8 cellular contexts compared by ENCODE assay signal in genomic region chr10:114786492-114786891, GRCh38. TPM values are rescaled to one million over a fixed set of nuclear protein-coding genes. Genes with fewer than 3 reads are reported as not detected.
A peak's percentile ranks its signal among the peaks of the same experiment; 100 is the strongest.
DNase-seq lines count a peak whose midpoint lies in the region; ATAC-seq and TF ChIP-seq lines count a peak whose summit lies in the region.
"Not testable (repeated sequence)": the region's sequence is repeated elsewhere in the genome, so short reads cannot be mapped to it uniquely, and the experiment has no call there.

No MANE protein-coding gene starts in this region.

- not testable (repeated sequence) for H3K9me3 Mint-ChIP-seq in CD8-positive, alpha-beta T cell; activated CD8-positive, alpha-beta T cell treated with anti-CD3 and anti-CD28 coated beads for 36 hours; stimulated activated memory B cell treated with anti-CD40 and anti-IgM and Interleukin-4, amounts not matched to agents 10 μg/mL and 1 μg/mL and 100 μg/mL, for 72 hours

- not testable (repeated sequence) for H3K27ac ChIP-seq in CD8-positive, alpha-beta T cell (ENCODE audit: low read depth, low read length); left lung

- not testable (repeated sequence) for DNase-seq in CD8-positive, alpha-beta T cell; activated CD8-positive, alpha-beta T cell treated with anti-CD3 and anti-CD28 coated beads for 36 hours; left lung
- peak; percentile 55 for DNase-seq in HT1080 (ENCODE audit: low read depth)
- peak; percentile 67 for DNase-seq in NCI-H748 (lab: John Stamatoyannopoulos, UW; ENCODE audit: unreplicated experiment)

- ATAC-seq in CD8-positive, alpha-beta T cell, result peak; percentile 61
- ATAC-seq in GM18909 (IDR thresholded peaks at IDR 0.05; ENCODE audit: poor library complexity, unreplicated experiment) (peak; percentile 48), esophagus mucosa (peak; percentile 79), left lung (peak; percentile 93)
- peak; percentile 74 for ATAC-seq in activated CD8-positive, alpha-beta T cell treated with anti-CD3 and anti-CD28 coated beads for 36 hours
- ATAC-seq in stimulated activated memory B cell treated with anti-CD40 and anti-IgM and Interleukin-4, amounts not matched to agents 10 μg/mL and 1 μg/mL and 100 μg/mL, for 72 hours, result peak; percentile 65

- H3K4me3 ChIP-seq in CD8-positive, alpha-beta T cell (ENCODE audit: low read depth, low read length); left lung: not testable (repeated sequence)

- not testable (repeated sequence) for H3K4me3 Mint-ChIP-seq in CD8-positive, alpha-beta T cell; activated CD8-positive, alpha-beta T cell treated with anti-CD3 and anti-CD28 coated beads for 36 hours; stimulated activated memory B cell treated with anti-CD40 and anti-IgM and Interleukin-4, amounts not matched to agents 10 μg/mL and 1 μg/mL and 100 μg/mL, for 72 hours

- not testable (repeated sequence) for H3K4me1 ChIP-seq in CD8-positive, alpha-beta T cell (ENCODE audit: insufficient read depth, low read length); left lung

- TF ChIP-seq CTCF in CD8-positive, alpha-beta T cell (IDR thresholded peaks at IDR 0.05), result peak; percentile 71
- peak; percentile 57 for TF ChIP-seq CTCF in activated CD8-positive, alpha-beta T cell treated with anti-CD3 and anti-CD28 coated beads for 36 hours (IDR thresholded peaks at IDR 0.05)
- peak; percentile 69 to 75 for TF ChIP-seq CTCF in left lung (IDR thresholded peaks at IDR 0.05)

- H3K27me3 Mint-ChIP-seq in CD8-positive, alpha-beta T cell (ENCODE audit: low read depth); activated CD8-positive, alpha-beta T cell treated with anti-CD3 and anti-CD28 coated beads for 36 hours: not testable (repeated sequence)
- H3K27me3 Mint-ChIP-seq in stimulated activated memory B cell treated with anti-CD40 and anti-IgM and Interleukin-4, amounts not matched to agents 10 μg/mL and 1 μg/mL and 100 μg/mL, for 72 hours, result peaks cover 24% of the 10 kb centered on the region

- intact Hi-C loops in CD8-positive, alpha-beta T cell (cut with DNase I, micrococcal nuclease), result loop anchor here (1.0 kb wide), 4 partner anchors 236 to 482 kb away; no protein-coding TSS in a partner anchor
- intact Hi-C loops in activated CD8-positive, alpha-beta T cell treated with anti-CD3 and anti-CD28 coated beads for 36 hours (cut with micrococcal nuclease), result loop anchor here (2.0 to 10.0 kb wide), 3 partner anchors 234 to 482 kb away; no protein-coding TSS in a partner anchor
- intact Hi-C loops in left lung (cut with DNase I), result loop anchor here in 1 of 2 donors (10.0 kb wide), 1 partner anchor 232 kb away; no protein-coding TSS in a partner anchor

- H3K36me3 ChIP-seq in CD8-positive, alpha-beta T cell (ENCODE audit: insufficient read depth, low read length); left lung: not testable (repeated sequence)

- POLR2A ChIA-PET in CD8-positive, alpha-beta T cell (lab: Charles Lee); activated CD8-positive, alpha-beta T cell treated with anti-CD3 and anti-CD28 coated beads for 36 hours (lab: Charles Lee): not testable (repeated sequence)

- CTCF ChIA-PET in CD8-positive, alpha-beta T cell (lab: Charles Lee), result interaction anchor here (0.7 to 3.9 kb wide), 26 partner anchors 9 to 1316 kb away, joined by 3 to 54 read pairs (median 4); no protein-coding TSS in a partner anchor
- CTCF ChIA-PET in activated CD8-positive, alpha-beta T cell treated with anti-CD3 and anti-CD28 coated beads for 36 hours (lab: Charles Lee), result interaction anchor here (0.6 to 5.2 kb wide), 23 partner anchors 8 to 483 kb away, joined by 3 to 30 read pairs (median 4); partner anchors contain the start of gene FHIP2A

- not testable (repeated sequence) for H3K27me3 ChIP-seq in CD8-positive, alpha-beta T cell (ENCODE audit: insufficient read depth, low read length); left lung

- H3K4me1 Mint-ChIP-seq in CD8-positive, alpha-beta T cell (ENCODE audit: low read depth); activated CD8-positive, alpha-beta T cell treated with anti-CD3 and anti-CD28 coated beads for 36 hours (ENCODE audit: low read depth); stimulated activated memory B cell treated with anti-CD40 and anti-IgM and Interleukin-4, amounts not matched to agents 10 μg/mL and 1 μg/mL and 100 μg/mL, for 72 hours: not testable (repeated sequence)

- H3K27ac Mint-ChIP-seq in CD8-positive, alpha-beta T cell; activated CD8-positive, alpha-beta T cell treated with anti-CD3 and anti-CD28 coated beads for 36 hours; stimulated activated memory B cell treated with anti-CD40 and anti-IgM and Interleukin-4, amounts not matched to agents 10 μg/mL and 1 μg/mL and 100 μg/mL, for 72 hours: not testable (repeated sequence)

- not testable (repeated sequence) for H3K9me3 ChIP-seq in CD8-positive, alpha-beta T cell (ENCODE audit: low read length); left lung

- not testable (repeated sequence) for H3K36me3 Mint-ChIP-seq in CD8-positive, alpha-beta T cell; activated CD8-positive, alpha-beta T cell treated with anti-CD3 and anti-CD28 coated beads for 36 hours (ENCODE audit: low read depth); stimulated activated memory B cell treated with anti-CD40 and anti-IgM and Interleukin-4, amounts not matched to agents 10 μg/mL and 1 μg/mL and 100 μg/mL, for 72 hours

RNA-seq across cellular contexts. Expression of gene FHIP2A, which starts 35.1 kb away (rescaled TPM):
- total RNA-seq in CD8-positive, alpha-beta T cell, result 10 to 100 TPM; 62.0 to 66.4 TPM
- 3.5 and 8.5 TPM in 2 replicates for total RNA-seq in HT1080 (2014; rRNA removed; shearing (Covaris generic))
- 8.1 and 11.0 TPM in 2 replicates for polyA plus RNA-seq in HT1080 (2015; cell fraction: cytosol; rRNA removed)
- 30.5 and 37.2 TPM in 2 replicates for polyA plus RNA-seq in HT1080 (2015; cell fraction: nucleus; rRNA removed)
- total RNA-seq in activated CD8-positive, alpha-beta T cell treated with anti-CD3 and anti-CD28 coated beads for 36 hours, result 10 to 100 TPM; 12.6 to 16.6 TPM
- total RNA-seq in esophagus mucosa, result 7.9 TPM
- total RNA-seq in left lung, result 10 to 100 TPM; 27.7 to 29.4 TPM
